Comparison of ENCODE assay signal across 9 cellular contexts in genomic region chr19:13463296-13463695, GRCh38. TPM values are rescaled to one million over a fixed set of nuclear protein-coding genes. Genes with fewer than 3 reads are reported as not detected.
DNase-seq lines count a peak whose midpoint lies in the region; ATAC-seq lines count a peak whose summit lies in the region.
"Had no signal": no experiment of that assay in that cellular context is flagged by ENCODE, and none has a peak within 500 bp of the region (broad histone marks: within the 10 kb centered on the region; RNA-seq: fewer than 3 reads in every experiment).

No MANE protein-coding gene starts in this region.

- intact Hi-C loops in activated CD4-positive, alpha-beta memory T cell treated with anti-CD3 and anti-CD28 coated beads for 36 hours (cut with micrococcal nuclease): no loop called here

- no peaks in the 10 kb centered on the region for H3K4me1 Mint-ChIP-seq in activated CD4-positive, alpha-beta memory T cell treated with anti-CD3 and anti-CD28 coated beads for 36 hours (ENCODE audit: low read depth)

- no peak for ATAC-seq in HG03460 (IDR thresholded peaks at IDR 0.05; ENCODE audit: unreplicated experiment)
- ATAC-seq: gastroesophageal sphincter had no signal

- CTCF ChIA-PET in activated CD4-positive, alpha-beta memory T cell treated with anti-CD3 and anti-CD28 coated beads for 36 hours (lab: Charles Lee): no interaction called here

- POLR2A ChIA-PET in activated CD4-positive, alpha-beta memory T cell treated with anti-CD3 and anti-CD28 coated beads for 36 hours (lab: Charles Lee): no interaction called here

- no peak overlapping the region for H3K4me3 Mint-ChIP-seq in activated CD4-positive, alpha-beta memory T cell treated with anti-CD3 and anti-CD28 coated beads for 36 hours
- H3K4me3 Mint-ChIP-seq: T-helper 2 cell treated with Interferon-gamma antibody and Interleukin-4, amounts not matched to agents 5 μg/mL and 100 μg/mL, for 36 hours had no signal

- no peaks in the 10 kb centered on the region for H3K9me3 Mint-ChIP-seq in activated CD4-positive, alpha-beta memory T cell treated with anti-CD3 and anti-CD28 coated beads for 36 hours
- H3K9me3 Mint-ChIP-seq: T-helper 2 cell treated with Interferon-gamma antibody and Interleukin-4, amounts not matched to agents 5 μg/mL and 100 μg/mL, for 36 hours had no signal

- H3K27me3 Mint-ChIP-seq in activated CD4-positive, alpha-beta memory T cell treated with anti-CD3 and anti-CD28 coated beads for 36 hours: peaks cover 31% of the 10 kb centered on the region

- peak; percentile 44 for DNase-seq in Daoy (ENCODE audit: low read depth)
- peak; percentile 7 for DNase-seq in HT-29 (ENCODE audit: low spot score)
- DNase-seq in activated CD4-positive, alpha-beta memory T cell treated with anti-CD3 and anti-CD28 coated beads for 36 hours: peak; percentile 17
- peak; percentile 80 for DNase-seq in left kidney (ENCODE audit: low read depth, low spot score)
- no peak for DNase-seq in mesenteric fat pad (ENCODE audit: low spot score)
- DNase-seq in HCEC 1CT: no peak

- H3K27ac Mint-ChIP-seq in activated CD4-positive, alpha-beta memory T cell treated with anti-CD3 and anti-CD28 coated beads for 36 hours: no peak overlapping the region
- H3K27ac Mint-ChIP-seq: T-helper 2 cell treated with Interferon-gamma antibody and Interleukin-4, amounts not matched to agents 5 μg/mL and 100 μg/mL, for 36 hours had no signal

- H3K36me3 Mint-ChIP-seq in activated CD4-positive, alpha-beta memory T cell treated with anti-CD3 and anti-CD28 coated beads for 36 hours: no peaks in the 10 kb centered on the region

RNA-seq across cellular contexts. Expression of gene CACNA1A, which starts 43.0 kb away (rescaled TPM):
- 2.3 and 5.0 TPM in 2 replicates for total RNA-seq in Daoy (2014; rRNA removed; shearing (Covaris generic))
- total RNA-seq in HT-29 (2014; rRNA removed; shearing (Covaris generic)): 0.10 and 0.70 TPM in 2 replicates
- total RNA-seq in activated CD4-positive, alpha-beta memory T cell treated with anti-CD3 and anti-CD28 coated beads for 36 hours: under 1 TPM; 0.46 to 0.74 TPM
- 0.84 TPM for total RNA-seq in mesenteric fat pad

Comparison
In these comparisons a context has a peak if more than half of its experiments do, and no peak if none do; other contexts are left out.
1. DNase-seq: peak in Daoy (single experiment), HT-29 (single experiment), activated CD4-positive, alpha-beta memory T cell treated with anti-CD3 and anti-CD28 coated beads for 36 hours (single experiment) and left kidney (single experiment); none in mesenteric fat pad (single experiment) and HCEC 1CT (single experiment).